23 cellular contexts compared by ENCODE assay signal in the genomic region with DNA sequence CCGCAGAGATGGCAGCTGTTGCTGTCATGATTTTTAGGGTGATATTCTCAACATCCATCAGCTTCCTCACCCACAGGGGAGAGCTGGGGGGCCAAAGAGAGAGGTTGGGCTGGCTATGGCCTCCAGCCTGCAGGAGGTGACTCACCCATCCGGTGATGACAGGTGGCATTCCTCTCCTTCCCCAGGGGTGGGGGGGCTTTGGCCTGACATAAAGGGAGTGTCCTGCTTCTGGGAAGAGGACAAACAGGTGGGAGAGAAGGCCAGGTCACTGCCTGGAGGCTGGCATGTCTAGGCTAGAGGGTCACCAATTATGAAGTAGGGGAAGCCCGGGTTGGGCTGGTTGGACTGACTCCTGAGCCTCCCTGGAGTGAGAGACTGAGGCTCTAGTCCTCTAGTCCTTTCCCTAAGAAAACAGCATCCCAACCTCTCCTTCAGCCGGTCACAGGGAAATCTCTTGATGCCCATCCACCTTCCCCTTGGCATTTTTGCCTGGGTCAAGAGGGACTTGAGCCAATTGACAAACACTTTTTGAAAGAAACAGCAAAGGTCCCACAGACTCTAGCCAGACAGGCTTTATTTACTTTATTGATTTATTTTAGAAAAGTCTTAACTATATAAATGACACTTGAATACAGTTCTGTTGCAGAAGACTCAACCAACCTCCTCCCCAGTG.
DNase-seq lines count a peak whose midpoint lies in the region; ATAC-seq, FAIRE-seq and TF ChIP-seq lines count a peak whose summit lies in the region.
"Had no signal": no experiment of that assay in that cellular context is flagged by ENCODE, and none has a peak within 500 bp of the region (broad histone marks: within the 10 kb centered on the region; RNA-seq: fewer than 3 reads in every experiment).

No MANE protein-coding gene starts in this region.

- H3K4me3 ChIP-seq in liver (ENCODE audit: low read depth in 1 of 3, low read length in 3 of 3) = no peak overlapping the region
- no peak overlapping the region for H3K4me3 ChIP-seq in HepG2 (replicated peaks in 1 of 3; ENCODE audit: insufficient read depth in 1 of 3, low read depth in 2 of 3, low read length in 3 of 3)
- H3K4me3 ChIP-seq: A549; BLaER1 treated with 17β-estradiol and CSF1 and Interleukin-3, amounts not matched to agents 10 nM and 100 nM had no signal

- no peaks in the 10 kb centered on the region for H3K36me3 Mint-ChIP-seq in progenitor cell of endocrine pancreas (ENCODE audit: insufficient read depth)
- H3K36me3 Mint-ChIP-seq: CD8-positive, alpha-beta T cell had no signal

- no peak overlapping the region for H3K27ac ChIP-seq in liver (ENCODE audit: low read depth in 1 of 2, low read length in 2 of 2)
- no peak overlapping the region for H3K27ac ChIP-seq in HepG2 (ENCODE audit: extremely low read length, insufficient read depth, low read length)
- H3K27ac ChIP-seq: 22Rv1; A549; BLaER1 treated with 17β-estradiol and CSF1 and Interleukin-3, amounts not matched to agents 10 nM and 100 nM; C4-2B had no signal

- TF ChIP-seq EP300 in HepG2 (IDR thresholded peaks at IDR 0.05; ENCODE audit: low read depth in 2 of 2, low read length in 2 of 2) = no peak
- TF ChIP-seq EP300 in HepG2 (CRISPR knock-in tag; IDR thresholded peaks at IDR 0.05; ENCODE audit: borderline replicate concordance) = no peak

- H3K9ac ChIP-seq in liver (ENCODE audit: low read depth in 1 of 2, low read length in 2 of 2) (no peak overlapping the region), HepG2 (ENCODE audit: insufficient read depth, low read depth, low read length) (no peak overlapping the region)
- H3K9ac ChIP-seq: BLaER1 treated with 17β-estradiol and CSF1 and Interleukin-3, amounts not matched to agents 10 nM and 100 nM had no signal

- no peak overlapping the region for H2AFZ ChIP-seq in HepG2 (ENCODE audit: low read length)

- no peak overlapping the region for H3K4me3 Mint-ChIP-seq in progenitor cell of endocrine pancreas (ENCODE audit: low read depth)
- H3K4me3 Mint-ChIP-seq: B cell; CD4-positive, alpha-beta T cell; CD8-positive, alpha-beta T cell had no signal

- no peak overlapping the region for H3K27ac Mint-ChIP-seq in progenitor cell of endocrine pancreas
- H3K27ac Mint-ChIP-seq: B cell; CD4-positive, alpha-beta T cell; CD8-positive, alpha-beta T cell had no signal

- no peaks in the 10 kb centered on the region for H3K27me3 Mint-ChIP-seq in progenitor cell of endocrine pancreas
- H3K27me3 Mint-ChIP-seq: B cell; CD4-positive, alpha-beta T cell had no signal

- POLR2A ChIA-PET in HepG2 (lab: Yijun Ruan, JAX) = no interaction called here

- DNase-seq in HepG2 (ENCODE audit: low spot score) (no peak), left lobe of liver (ENCODE audit: low spot score) (peak; percentile 58), posterior vena cava (ENCODE audit: low spot score) (peak; percentile 34), NCI-H2196 (lab: John Stamatoyannopoulos, UW; ENCODE audit: unreplicated experiment) (no peak), progenitor cell of endocrine pancreas (ENCODE audit: low spot score, unreplicated experiment) (no peak), NOMO-1 (lab: John Stamatoyannopoulos, UW; ENCODE audit: unreplicated experiment in 2 of 2) (no peak)
- DNase-seq: AML-193; Caco-2; Calu3; CD4-positive, alpha-beta T cell; CD8-positive, alpha-beta T cell; DMS79 treated with DMSO at 0.1 percent for 48 hours; GF-D8 had no signal

- TF ChIP-seq CTCF in liver (IDR thresholded peaks at IDR 0.05; ENCODE audit: low read depth, low read length, missing input control) (no peak), HepG2 (CRISPR knock-in tag; IDR thresholded peaks at IDR 0.05) (no peak), progenitor cell of endocrine pancreas (IDR thresholded peaks at IDR 0.05; ENCODE audit: unreplicated experiment) (no peak)

- no peak for TF ChIP-seq RAD21 in liver (IDR thresholded peaks at IDR 0.05)
- TF ChIP-seq RAD21 in HepG2 (CRISPR knock-in tag; IDR thresholded peaks at IDR 0.05) = no peak

- H3K9me3 ChIP-seq in liver (ENCODE audit: control insufficient read depth in 4 of 4, low read length in 3 of 4) (peaks cover 0 to 2% (median 0%) of the 10 kb centered on the region in 4 donors), HepG2 (ENCODE audit: low read length) (peaks cover 91% of the 10 kb centered on the region)
- H3K9me3 ChIP-seq: Caco-2 had no signal

- no peak overlapping the region for H3K4me2 ChIP-seq in HepG2 (ENCODE audit: low read depth, low read length)
- H3K4me2 ChIP-seq: A549; BLaER1 treated with 17β-estradiol and CSF1 and Interleukin-3, amounts not matched to agents 10 nM and 100 nM had no signal

- FAIRE-seq in HepG2 (lab: Jason Lieb, UNC) = no peak
- FAIRE-seq: A549, D721Med, G401.6, GM12891, GM19239 had no signal

- in situ Hi-C loops in HepG2 (cut with HindIII; ENCODE audit: extremely low pct_ligation_motif_present, low pct_unique_long_range_greater_than_20kb) = no loop called here

- H4K20me1 ChIP-seq in HepG2 (ENCODE audit: insufficient read depth, low read length) = no peaks in the 10 kb centered on the region
- H4K20me1 ChIP-seq: BLaER1 treated with 17β-estradiol and CSF1 and Interleukin-3, amounts not matched to agents 10 nM and 100 nM had no signal

- intact Hi-C loops in HepG2 (cut with micrococcal nuclease; ENCODE audit: unreplicated experiment) = no loop called here
- intact Hi-C loops in posterior vena cava (cut with DNase I) = no loop called here

- no peaks in the 10 kb centered on the region for H3K36me3 ChIP-seq in liver (ENCODE audit: control insufficient read depth in 4 of 4, insufficient read depth in 3 of 4, low read depth in 1 of 4, low read length in 3 of 4)
- no peaks in the 10 kb centered on the region for H3K36me3 ChIP-seq in HepG2 (replicated peaks in 1 of 2; ENCODE audit: control insufficient read depth in 1 of 2, insufficient read depth in 2 of 2, low read length in 2 of 2)
- H3K36me3 ChIP-seq: BLaER1 treated with 17β-estradiol and CSF1 and Interleukin-3, amounts not matched to agents 10 nM and 100 nM had no signal

- TF ChIP-seq POLR2A in HepG2 (IDR thresholded peaks at IDR 0.05; ENCODE audit: insufficient read depth in 1 of 2, low read depth in 2 of 2, low read length in 2 of 2) = no peak

- H3K27me3 ChIP-seq in liver (ENCODE audit: control insufficient read depth in 4 of 4, insufficient read depth in 4 of 4, low read length in 3 of 4) (no peaks in the 10 kb centered on the region), HepG2 (ENCODE audit: control insufficient read depth in 1 of 2, insufficient read depth in 2 of 2, low read length in 2 of 2) (no peaks in the 10 kb centered on the region)
- H3K27me3 ChIP-seq: BLaER1 treated with 17β-estradiol and CSF1 and Interleukin-3, amounts not matched to agents 10 nM and 100 nM had no signal

- H3K9me3 Mint-ChIP-seq in progenitor cell of endocrine pancreas (ENCODE audit: low read depth) = peaks cover 57% of the 10 kb centered on the region

- no peaks in the 10 kb centered on the region for H3K79me2 ChIP-seq in HepG2 (ENCODE audit: insufficient read depth, low read length)

- H3K4me1 ChIP-seq in liver (ENCODE audit: control insufficient read depth in 4 of 4, insufficient read depth in 4 of 4, low read length in 3 of 4) (peaks cover 0 to 21% (median 17%) of the 10 kb centered on the region in 4 donors), HepG2 (ENCODE audit: insufficient read depth, low read length) (no peaks in the 10 kb centered on the region)
- H3K4me1 ChIP-seq: A549; BLaER1 treated with 17β-estradiol and CSF1 and Interleukin-3, amounts not matched to agents 10 nM and 100 nM; Caco-2 had no signal

- H3K4me1 Mint-ChIP-seq in progenitor cell of endocrine pancreas (ENCODE audit: low read depth) = no peaks in the 10 kb centered on the region
- H3K4me1 Mint-ChIP-seq: B cell had no signal

- no TSS peak for BruUV-seq in HepG2 (replicated peaks; lab: Mats Ljungman, UMichigan)

- ATAC-seq in HepG2 = no peak
- peak; percentile 84 for ATAC-seq in left lobe of liver
- ATAC-seq: A549; CD8-positive, alpha-beta T cell had no signal

- 49% methylated on average over 4 of the region's 4 CpGs for WGBS in liver
- 39% methylated on average over 3 of the region's 4 CpGs for WGBS in HepG2 (ENCODE audit: low lambda C conversion rate)

- CTCF ChIA-PET in HepG2 (lab: Yijun Ruan, JAX; ENCODE audit: low intra/inter-chr PET ratio, low total read pairs) = no interaction called here

TF ChIP-seq in liver, 16 proteins besides CTCF, POLR2A, EP300 and RAD21 (continues in another document):
- no peak for TF ChIP-seq TAF1 (conservative IDR thresholded peaks at IDR 0.05)
- TF ChIP-seq SP1 (IDR thresholded peaks at IDR 0.05) = no peak
- TF ChIP-seq NR2F2 (IDR thresholded peaks at IDR 0.05) = no peak
- TF ChIP-seq JUND (IDR thresholded peaks at IDR 0.05) = peak in 1 of 2 donors; percentile 10
- TF ChIP-seq, protein P1, sequence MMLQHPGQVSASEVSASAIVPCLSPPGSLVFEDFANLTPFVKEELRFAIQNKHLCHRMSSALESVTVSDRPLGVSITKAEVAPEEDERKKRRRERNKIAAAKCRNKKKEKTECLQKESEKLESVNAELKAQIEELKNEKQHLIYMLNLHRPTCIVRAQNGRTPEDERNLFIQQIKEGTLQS (IDR thresholded peaks at IDR 0.05) = no peak

TF ChIP-seq in HepG2, 621 proteins besides CTCF, POLR2A, EP300 and RAD21:
- TF ChIP-seq PRMT3 (CRISPR knock-in tag; IDR thresholded peaks at IDR 0.05; ENCODE audit: borderline replicate concordance, low read depth) (no peak), ZNF501 (CRISPR knock-in tag; IDR thresholded peaks at IDR 0.05) (no peak), POLR2G (IDR thresholded peaks at IDR 0.05; ENCODE audit: low read depth, low read length) (no peak), KAT8 (CRISPR knock-in tag; IDR thresholded peaks at IDR 0.05) (no peak), HDAC2 (CRISPR knock-in tag; IDR thresholded peaks at IDR 0.05) (no peak), ZNF234 (CRISPR knock-in tag; conservative IDR thresholded peaks at IDR 0.05) (no peak)

Comparison
In these comparisons a context has a peak if more than half of its experiments do, and no peak if none do; other contexts are left out.
1. DNase-seq: peak in left lobe of liver (single experiment) and posterior vena cava (single experiment); none in HepG2 (single experiment), NCI-H2196 (single experiment), progenitor cell of endocrine pancreas (single experiment) and NOMO-1 (0 of 2).